ENCODE assay signal across 20 cellular contexts in genomic region chr10:128625926-128626325, GRCh38.
A peak's percentile ranks its signal among the peaks of the same experiment; 100 is the strongest.
DNase-seq lines count a peak whose midpoint lies in the region; ATAC-seq, FAIRE-seq and TF ChIP-seq lines count a peak whose summit lies in the region.
"Had no signal": no experiment of that assay in that cellular context is flagged by ENCODE, and none has a peak within 500 bp of the region (broad histone marks: within the 10 kb centered on the region; RNA-seq: fewer than 3 reads in every experiment).

No MANE protein-coding gene starts in this region.

- H3K27ac ChIP-seq in GM23338 (ENCODE audit: low read depth) (no peak overlapping the region), IMR-90 (ENCODE audit: insufficient read depth, low read length) (no peak overlapping the region), neuronal stem cell (replicated peaks; ENCODE audit: low read length) (no peak overlapping the region), MM.1S (ENCODE audit: low read length) (no peak overlapping the region)
- no peak overlapping the region for H3K27ac ChIP-seq in CD4-positive, alpha-beta T cell (ENCODE audit: low read depth, low read length)
- H3K27ac ChIP-seq: C4-2B, KMS-11, SJSA1 had no signal

- no peak overlapping the region for H2BK20ac ChIP-seq in IMR-90 (ENCODE audit: low read depth, low read length)

- H3K4ac ChIP-seq in IMR-90 (ENCODE audit: low read depth, low read length): no peak overlapping the region
- H3K4ac ChIP-seq in neuronal stem cell (ENCODE audit: low read length): no peak overlapping the region

- H4K20me1 ChIP-seq in GM23338 (replicated peaks; ENCODE audit: insufficient read depth) (no peaks in the 10 kb centered on the region), IMR-90 (ENCODE audit: insufficient read depth, low read length) (no peaks in the 10 kb centered on the region), MM.1S (ENCODE audit: insufficient read depth, low read length) (no peaks in the 10 kb centered on the region)

- no peak overlapping the region for H3K4me3 Mint-ChIP-seq in GM23338
- no peak overlapping the region for H3K4me3 Mint-ChIP-seq in CD4-positive, alpha-beta T cell

- H2BK15ac ChIP-seq in IMR-90 (ENCODE audit: low read depth, low read length) (no peak overlapping the region), neuronal stem cell (ENCODE audit: low read length) (peak overlapping the region; percentile 16)

- no peak for TF ChIP-seq RAD21 in IMR-90 (IDR thresholded peaks at IDR 0.05; ENCODE audit: low read length)

- H3K9me3 Mint-ChIP-seq in GM23338: peaks cover 3% of the 10 kb centered on the region; the same call in 1 of the 3 replicates
- no peaks in the 10 kb centered on the region for H3K9me3 Mint-ChIP-seq in CD4-positive, alpha-beta T cell

- no peak overlapping the region for H2BK5ac ChIP-seq in IMR-90 (ENCODE audit: low read depth, low read length, poor library complexity, severe bottlenecking)
- H2BK5ac ChIP-seq in neuronal stem cell (ENCODE audit: low read length): no peak overlapping the region

- no peaks in the 10 kb centered on the region for H3K79me2 ChIP-seq in GM23338 (replicated peaks; ENCODE audit: insufficient read depth)
- H3K79me2 ChIP-seq in MM.1S (ENCODE audit: low read length): no peaks in the 10 kb centered on the region

- H2AFZ ChIP-seq in GM23338 (no peak overlapping the region), IMR-90 (replicated peaks; ENCODE audit: low read length, poor library complexity) (peak overlapping the region; percentile 43), neuronal stem cell (ENCODE audit: low read length) (no peak overlapping the region), MM.1S (ENCODE audit: low read length) (no peak overlapping the region)

- H3K36me3 ChIP-seq in GM23338 (ENCODE audit: insufficient read depth): no peaks in the 10 kb centered on the region
- H3K36me3 ChIP-seq in IMR-90 (ENCODE audit: control insufficient read depth, insufficient read depth, low read length): no peaks in the 10 kb centered on the region
- no peaks in the 10 kb centered on the region for H3K36me3 ChIP-seq in bronchial epithelial cell (ENCODE audit: control insufficient read depth, insufficient read depth, low read length)
- H3K36me3 ChIP-seq in neuronal stem cell (replicated peaks in 1 of 2; ENCODE audit: control insufficient read depth in 2 of 2, insufficient read depth in 2 of 2, low read length in 2 of 2): no peaks in the 10 kb centered on the region
- no peaks in the 10 kb centered on the region for H3K36me3 ChIP-seq in MM.1S (replicated peaks; ENCODE audit: insufficient read depth, low read length)
- H3K36me3 ChIP-seq: SJSA1 had no signal

- no peak overlapping the region for H3K18ac ChIP-seq in IMR-90 (ENCODE audit: low read depth, low read length)
- H3K18ac ChIP-seq in neuronal stem cell (ENCODE audit: low read length): peak overlapping the region; percentile 46

- intact Hi-C loops in IMR-90 (cut with micrococcal nuclease): no loop called here
- intact Hi-C loops in CD4-positive, alpha-beta T cell (cut with DNase I, micrococcal nuclease): no loop called here

- no peaks in the 10 kb centered on the region for H3F3A ChIP-seq in GM23338 (replicated peaks; ENCODE audit: low read depth)
- H3F3A ChIP-seq in MM.1S (ENCODE audit: insufficient read depth, low read length): no peaks in the 10 kb centered on the region

- POLR2A ChIA-PET in IMR-90 (lab: Charles Lee; ENCODE audit: unreplicated experiment): no interaction called here
- POLR2A ChIA-PET in CD4-positive, alpha-beta T cell (lab: Charles Lee): no interaction called here

- CTCF ChIA-PET in IMR-90 (lab: Yijun Ruan, JAX): no interaction called here
- CTCF ChIA-PET in CD4-positive, alpha-beta T cell (lab: Charles Lee): no interaction called here

- TF ChIP-seq CTCF in GM23338 (conservative IDR thresholded peaks at IDR 0.05; ENCODE audit: low read depth in 2 of 2) (no peak), IMR-90 (conservative IDR thresholded peaks at IDR 0.05; ENCODE audit: low read depth, low read length) (no peak), bronchial epithelial cell (IDR thresholded peaks at IDR 0.05; ENCODE audit: insufficient read depth, low read length, severe bottlenecking) (no peak), MM.1S (IDR thresholded peaks at IDR 0.05; ENCODE audit: low read length) (no peak)
- no peak for TF ChIP-seq CTCF in CD4-positive, alpha-beta T cell (IDR thresholded peaks at IDR 0.05)

- FAIRE-seq in bronchial epithelial cell (lab: Jason Lieb, UNC): no peak
- FAIRE-seq: A204.1, D721Med, H54, RCC 7860 had no signal

- H3K27me3 Mint-ChIP-seq in GM23338 (ENCODE audit: insufficient read depth, low read depth, poor library complexity): peaks cover 18% of the 10 kb centered on the region
- H3K27me3 Mint-ChIP-seq in CD4-positive, alpha-beta T cell: peaks cover 15% of the 10 kb centered on the region

- H3K4me3 ChIP-seq in GM23338 (no peak overlapping the region), IMR-90 (ENCODE audit: insufficient read depth, low read depth, low read length) (no peak overlapping the region), bronchial epithelial cell (ENCODE audit: low read depth, low read length) (no peak overlapping the region), neuronal stem cell (ENCODE audit: low read length in 2 of 2) (no peak overlapping the region), MM.1S (ENCODE audit: low read length) (no peak overlapping the region)
- H3K4me3 ChIP-seq: SJSA1 had no signal

- H4K91ac ChIP-seq in IMR-90 (ENCODE audit: insufficient read depth, low read depth, low read length): no peak overlapping the region
- H4K91ac ChIP-seq in neuronal stem cell (ENCODE audit: low read depth, low read length, poor library complexity): no peak overlapping the region

- dilution Hi-C loops in IMR-90 (cut with HindIII; ENCODE audit: low sequenced_read_pairs, unreplicated experiment): no loop called here

- no peak overlapping the region for H4K8ac ChIP-seq in IMR-90 (ENCODE audit: low read depth in 2 of 2, low read length in 2 of 2)
- no peak overlapping the region for H4K8ac ChIP-seq in neuronal stem cell (ENCODE audit: low read depth, low read length)

- TF ChIP-seq POLR2A in IMR-90 (IDR thresholded peaks at IDR 0.05; ENCODE audit: low read depth, low read length): no peak

- ATAC-seq in GM23338 (no peak), IMR-90 (ENCODE audit: low read depth) (no peak)
- no peak for ATAC-seq in CD4-positive, alpha-beta T cell (ENCODE audit: poor library complexity)

- no peak overlapping the region for H2AK5ac ChIP-seq in IMR-90 (ENCODE audit: low read depth, low read length)
- no peak overlapping the region for H2AK5ac ChIP-seq in neuronal stem cell (ENCODE audit: low read depth, low read length)

- H3K27me3 ChIP-seq in GM23338 (ENCODE audit: insufficient read depth) (no peaks in the 10 kb centered on the region), IMR-90 (ENCODE audit: control insufficient read depth, insufficient read depth, low read length) (no peaks in the 10 kb centered on the region), bronchial epithelial cell (ENCODE audit: control insufficient read depth, insufficient read depth, low read length) (no peaks in the 10 kb centered on the region), neuronal stem cell (ENCODE audit: control insufficient read depth in 3 of 3, insufficient read depth in 3 of 3, low read depth in 1 of 3, low read length in 3 of 3) (peaks cover 0 to 3% (median 0%) of the 10 kb centered on the region in 3 experiments), MM.1S (replicated peaks; ENCODE audit: insufficient read depth, low read length) (no peaks in the 10 kb centered on the region)
- H3K27me3 ChIP-seq in CD4-positive, alpha-beta T cell (ENCODE audit: control insufficient read depth, insufficient read depth, low read length): no peaks in the 10 kb centered on the region
- H3K27me3 ChIP-seq: SJSA1 had no signal

- in situ Hi-C loops in IMR-90 (cut with MboI; ENCODE audit: low sequenced_read_pairs): no loop called here

- peaks cover 43% of the 10 kb centered on the region for H3K9me3 ChIP-seq in IMR-90 (ENCODE audit: control insufficient read depth, insufficient read depth, low read length)
- no peaks in the 10 kb centered on the region for H3K9me3 ChIP-seq in neuronal stem cell (replicated peaks in 1 of 2; ENCODE audit: control insufficient read depth in 2 of 2, insufficient read depth in 1 of 2, low read depth in 1 of 2, low read length in 2 of 2)
- no peaks in the 10 kb centered on the region for H3K9me3 ChIP-seq in CD4-positive, alpha-beta T cell (ENCODE audit: control insufficient read depth, low read length)
- H3K9me3 ChIP-seq in MM.1S (replicated peaks; ENCODE audit: insufficient read depth, low read length): no peaks in the 10 kb centered on the region

- H2AK9ac ChIP-seq in IMR-90 (replicated peaks; ENCODE audit: low read depth, low read length, poor library complexity): no peak overlapping the region

- H2BK120ac ChIP-seq in IMR-90 (ENCODE audit: low read depth, low read length) (no peak overlapping the region), neuronal stem cell (ENCODE audit: low read depth, low read length) (no peak overlapping the region)

- H3K9ac ChIP-seq in IMR-90 (ENCODE audit: low read depth, low read length) (no peak overlapping the region), neuronal stem cell (ENCODE audit: low read depth, low read length, poor library complexity) (no peak overlapping the region), MM.1S (ENCODE audit: low read length) (no peak overlapping the region)
- H3K9ac ChIP-seq: KMS-11 had no signal

- no peak overlapping the region for H3K14ac ChIP-seq in IMR-90 (replicated peaks; ENCODE audit: low read depth, low read length)
- H3K14ac ChIP-seq in neuronal stem cell (ENCODE audit: low read length): no peak overlapping the region

- H3K23ac ChIP-seq in IMR-90 (ENCODE audit: low read depth, low read length) (no peak overlapping the region), neuronal stem cell (ENCODE audit: low read depth, low read length, poor library complexity) (no peak overlapping the region)

- no peak overlapping the region for H2BK12ac ChIP-seq in neuronal stem cell (ENCODE audit: low read length)

- peaks cover 8% of the 10 kb centered on the region for H3K36me3 Mint-ChIP-seq in GM23338 (ENCODE audit: low read depth)
- H3K36me3 Mint-ChIP-seq in CD4-positive, alpha-beta T cell (ENCODE audit: low read depth): no peaks in the 10 kb centered on the region

- H3K4me1 ChIP-seq in GM23338 (ENCODE audit: insufficient read depth) (peaks cover 10% of the 10 kb centered on the region; the same call in 1 of the 2 replicates), IMR-90 (ENCODE audit: control insufficient read depth, insufficient read depth, low read length) (no peaks in the 10 kb centered on the region), neuronal stem cell (ENCODE audit: control insufficient read depth in 2 of 2, insufficient read depth in 1 of 2, low read depth in 1 of 2, low read length in 2 of 2) (peaks cover 0 to 12% of the 10 kb centered on the region in 2 donors), MM.1S (ENCODE audit: low read length) (no peaks in the 10 kb centered on the region)
- H3K4me1 ChIP-seq: SJSA1 had no signal

- H3K9me2 ChIP-seq in GM23338 (ENCODE audit: insufficient read depth) (peaks cover 2% of the 10 kb centered on the region; the same call in 1 of the 2 replicates), MM.1S (replicated peaks; ENCODE audit: insufficient read depth, low read length) (no peaks in the 10 kb centered on the region)

- peaks cover 30% of the 10 kb centered on the region for H3K4me1 Mint-ChIP-seq in GM23338
- no peaks in the 10 kb centered on the region for H3K4me1 Mint-ChIP-seq in CD4-positive, alpha-beta T cell (ENCODE audit: low read depth)

- H3K56ac ChIP-seq in IMR-90 (ENCODE audit: extremely low read depth, insufficient read depth, low read length): no peak overlapping the region

- H3K27ac Mint-ChIP-seq in GM23338: peak overlapping the region; percentile 87; the same call in 1 of the 2 replicates
- no peak overlapping the region for H3K27ac Mint-ChIP-seq in CD4-positive, alpha-beta T cell

- H3K79me1 ChIP-seq in IMR-90 (ENCODE audit: low read depth in 1 of 2, low read length in 2 of 2) (no peaks in the 10 kb centered on the region), neuronal stem cell (ENCODE audit: low read depth, low read length) (no peaks in the 10 kb centered on the region)

- no peak overlapping the region for H4K5ac ChIP-seq in IMR-90 (ENCODE audit: low read depth, low read length)

- H3K4me2 ChIP-seq in GM23338 (no peak overlapping the region), IMR-90 (ENCODE audit: low read depth, low read length) (no peak overlapping the region), neuronal stem cell (ENCODE audit: insufficient read depth, low read length, poor library complexity, severe bottlenecking) (no peak overlapping the region), MM.1S (ENCODE audit: low read depth, low read length) (no peak overlapping the region)
- H3K4me2 ChIP-seq: KMS-11 had no signal

- no CpG with 5 or more reads among the region's 7 CpGs for WGBS in IMR-90 (ENCODE audit: extremely low coverage in 2 of 2, insufficient read length in 1 of 2), 2 experiments
- WGBS in neuronal stem cell (ENCODE audit: extremely low coverage in 2 of 2, insufficient read length in 2 of 2, insufficient replicate concordance in 1 of 2), 2 donors: no CpG with 5 or more reads among the region's 7 CpGs

- no peak for DNase-seq in GM23338 (ENCODE audit: low spot score)
- DNase-seq in IMR-90: no peak
- peak; percentile 2 for DNase-seq in bronchial epithelial cell (ENCODE audit: low read depth)
- DNase-seq in neuronal stem cell (ENCODE audit: low spot score): no peak
- DNase-seq in CD4-positive, alpha-beta T cell: no peak
- DNase-seq in MM.1S: no peak
- DNase-seq in inferior parietal cortex (ENCODE audit: extremely low spot score): no peak
- DNase-seq: DMS53, GDM1, NCI-H1694, NCI-H446, NCI-H526, OCI-M1 had no signal

- no TSS peak for BruUV-seq in IMR-90 (replicated peaks; lab: Mats Ljungman, UMichigan)

- H3K9me1 ChIP-seq in IMR-90 (ENCODE audit: insufficient read depth, low read length): no peaks in the 10 kb centered on the region
